ENCODE assay signal across 11 cellular contexts in genomic region chr19:17242431-17243208, GRCh38. TPM values are rescaled to one million over a fixed set of nuclear protein-coding genes. Genes with fewer than 3 reads are reported as not detected.
DNase-seq lines count a peak whose midpoint lies in the region; ATAC-seq and TF ChIP-seq lines count a peak whose summit lies in the region.
"Had no signal": no experiment of that assay in that cellular context is flagged by ENCODE, and none has a peak within 500 bp of the region (broad histone marks: within the 10 kb centered on the region; RNA-seq: fewer than 3 reads in every experiment).

No MANE protein-coding gene starts in this region.

- no peak overlapping the region; the same call in 1 of the 2 replicates for H3K14ac ChIP-seq in H9 (ENCODE audit: insufficient read depth, low read length)

- CTCF ChIA-PET in activated B cell treated with CpG ODN at 0.5 μM for 24 hours (lab: Charles Lee), result no interaction called here

- no CpG with 5 or more reads among the region's 8 CpGs for WGBS in H9 (ENCODE audit: extremely low coverage, insufficient read length, low lambda C conversion rate)
- WGBS in spleen, 5 donors, result 50 to 72% (median 70%) methylated on average over 5 to 8 of the region's 8 CpGs

- no peak overlapping the region for H4K5ac ChIP-seq in H9 (ENCODE audit: insufficient read length, low read depth, low read length)

- H2AK5ac ChIP-seq in H9 (ENCODE audit: insufficient read length, low read length), result no peak overlapping the region

- POLR2A ChIA-PET in activated B cell treated with CpG ODN at 0.5 μM for 24 hours (lab: Charles Lee), result interaction anchor here (0.6 to 2.9 kb wide), 8 partner anchors 11 to 656 kb away, joined by 3 to 16 read pairs (median 4); partner anchors contain the start of genes OCEL1 and USE1

- peaks cover 8% of the 10 kb centered on the region for H3K36me3 ChIP-seq in iPS-15b (ENCODE audit: control insufficient read depth, insufficient read depth, low read length)
- peaks cover 0 to 22% (median 0%) of the 10 kb centered on the region in 6 donors for H3K36me3 ChIP-seq in spleen

- no peak overlapping the region for H2BK120ac ChIP-seq in H9 (ENCODE audit: low read depth, low read length, poor library complexity, severe bottlenecking)

- H3K56ac ChIP-seq in H9 (ENCODE audit: insufficient read length, low read depth, low read length), result no peak overlapping the region

- H2BK20ac ChIP-seq in H9 (ENCODE audit: low read depth, low read length, poor library complexity, severe bottlenecking), result no peak overlapping the region

- DNase-seq in H9 (no peak), activated B cell treated with CpG ODN at 0.5 μM for 24 hours (no peak), spleen (no peak), CD14-positive monocyte (ENCODE audit: low spot score) (no peak), Kasumi-1 (lab: John Stamatoyannopoulos, UW) (no peak)
- no peak for DNase-seq in stimulated activated naive CD8-positive, alpha-beta T cell treated with anti-CD3 and anti-CD28 coated beads, Interleukin-15, Interleukin-2, amounts not matched to agents 100 U/mL and 50 U/mL, for 24 hours
- DNase-seq in activated CD8-positive, alpha-beta memory T cell treated with anti-CD3 and anti-CD28 coated beads, Interleukin-2, amount 50 U/mL, for 48 hours, result no peak
- DNase-seq: activated gamma-delta T cell treated with Interleukin-2 at 50 U/mL for 16 hours, erythroblast, NCI-H2029 treated with DMSO at 0.1 percent for 48 hours had no signal

- H3K4me3 ChIP-seq in iPS-15b (ENCODE audit: low read depth, low read length) (peak overlapping the region; percentile 84), spleen (peak overlapping the region in 1 of 8 donors; percentile 93)

- H3K23ac ChIP-seq in H9 (ENCODE audit: insufficient read length, low read depth, low read length), result no peak overlapping the region

- H3K79me2 ChIP-seq in H9 (ENCODE audit: insufficient read depth, low read length), result peaks cover 26% of the 10 kb centered on the region; the same call in 1 of the 2 replicates

- no peaks in the 10 kb centered on the region for H3K27me3 ChIP-seq in H9 (ENCODE audit: insufficient read depth, low read length)
- no peaks in the 10 kb centered on the region for H3K27me3 ChIP-seq in iPS-15b (ENCODE audit: control insufficient read depth, insufficient read depth, low read length)
- peaks cover 0 to 18% (median 0%) of the 10 kb centered on the region in 7 donors for H3K27me3 ChIP-seq in spleen (replicated peaks in 1 of 7)

- peaks cover 2% of the 10 kb centered on the region; the same call in 1 of the 2 replicates for H3K27me3 Mint-ChIP-seq in H9 (ENCODE audit: low read depth)
- no peaks in the 10 kb centered on the region for H3K27me3 Mint-ChIP-seq in activated B cell treated with CpG ODN at 0.5 μM for 24 hours
- H3K27me3 Mint-ChIP-seq in CD14-positive monocyte (ENCODE audit: low read depth in 3 of 3), result peaks cover 7 to 19% (median 15%) of the 10 kb centered on the region in 3 donors

- H2BK12ac ChIP-seq in H9 (ENCODE audit: insufficient read length, low read depth, low read length), result no peak overlapping the region

- H3T11ph ChIP-seq in H9 (ENCODE audit: low read length), result no peak overlapping the region

- H4K20me1 ChIP-seq in H9 (ENCODE audit: control insufficient read depth, insufficient read depth, insufficient read length), result no peaks in the 10 kb centered on the region

- H3K27ac Mint-ChIP-seq in H9, result peak overlapping the region; percentile 81 to 97 (median 89); a peak in 5 of 7 replicates
- H3K27ac Mint-ChIP-seq in activated B cell treated with CpG ODN at 0.5 μM for 24 hours, result peak overlapping the region; percentile 37
- peak overlapping the region in 1 of 7 donors; percentile 25 for H3K27ac Mint-ChIP-seq in CD14-positive monocyte

- H3K9ac ChIP-seq in H9 (ENCODE audit: extremely low read depth, insufficient read length, low read length), result no peak overlapping the region
- peak overlapping the region; percentile 47 for H3K9ac ChIP-seq in iPS-15b (ENCODE audit: low read depth, low read length)

- H3K23me2 ChIP-seq in H9 (ENCODE audit: insufficient read length, low read depth, low read length, poor library complexity, severe bottlenecking), result peaks cover 17% of the 10 kb centered on the region

- H4K91ac ChIP-seq in H9 (ENCODE audit: insufficient read length, low read depth, low read length), result no peak overlapping the region

- intact Hi-C loops in activated B cell treated with CpG ODN at 0.5 μM for 24 hours (cut with micrococcal nuclease) (no loop called here), spleen (cut with DNase I; ENCODE audit: low total_unique reads) (no loop called here), CD14-positive monocyte (cut with micrococcal nuclease) (no loop called here)

- no peak overlapping the region for H2BK15ac ChIP-seq in H9 (ENCODE audit: low read depth, low read length)

- H3K9me3 Mint-ChIP-seq in H9 (peaks cover 0 to 3% of the 10 kb centered on the region in 2 experiments; a peak in 1 of 5 replicates), activated B cell treated with CpG ODN at 0.5 μM for 24 hours (no peaks in the 10 kb centered on the region), CD14-positive monocyte (peaks cover 0 to 6% (median 3%) of the 10 kb centered on the region in 7 donors)

- H3K4ac ChIP-seq in H9 (ENCODE audit: low read depth, low read length), result no peak overlapping the region

- no peak overlapping the region for H2AFZ ChIP-seq in H9 (ENCODE audit: low read length)

- H4K8ac ChIP-seq in H9 (replicated peaks; ENCODE audit: insufficient read length, low read depth, low read length), result no peak overlapping the region

- no peak overlapping the region for H3K18ac ChIP-seq in H9 (ENCODE audit: insufficient read length, low read depth, low read length)

- H3K79me1 ChIP-seq in H9 (ENCODE audit: insufficient read depth, low read depth, low read length, poor library complexity, severe bottlenecking), result peaks cover 3% of the 10 kb centered on the region

- TF ChIP-seq CTCF in H9 (conservative IDR thresholded peaks at IDR 0.05) (no peak), activated B cell treated with CpG ODN at 0.5 μM for 24 hours (IDR thresholded peaks at IDR 0.05) (no peak), spleen (IDR thresholded peaks at IDR 0.05 in 8 of 11, conservative IDR thresholded peaks at IDR 0.05 in 3 of 11) (no peak), CD14-positive monocyte (IDR thresholded peaks at IDR 0.05) (no peak)

- peak overlapping the region; percentile 63 for H3K4me2 ChIP-seq in H9 (ENCODE audit: insufficient read depth, insufficient read length, low read length)

- peak overlapping the region; percentile 91 to 95 for H3K4me3 Mint-ChIP-seq in H9
- H3K4me3 Mint-ChIP-seq in activated B cell treated with CpG ODN at 0.5 μM for 24 hours, result no peak overlapping the region
- peak overlapping the region in 1 of 2 donors; percentile 62 for H3K4me3 Mint-ChIP-seq in CD14-positive monocyte

- H3K4me1 Mint-ChIP-seq in H9 (peaks cover 31 to 35% of the 10 kb centered on the region in 2 experiments), activated B cell treated with CpG ODN at 0.5 μM for 24 hours (peaks cover 13% of the 10 kb centered on the region), CD14-positive monocyte (peaks cover 26% of the 10 kb centered on the region)

- TF ChIP-seq POLR2A in spleen (IDR thresholded peaks at IDR 0.05), result no peak

- H3K36me3 Mint-ChIP-seq in H9 (ENCODE audit: insufficient read depth in 1 of 3, low read depth in 3 of 3) (peaks cover 4 to 35% (median 30%) of the 10 kb centered on the region in 3 experiments), activated B cell treated with CpG ODN at 0.5 μM for 24 hours (ENCODE audit: low read depth) (no peaks in the 10 kb centered on the region), CD14-positive monocyte (peaks cover 7 to 10% of the 10 kb centered on the region in 2 donors)

- ATAC-seq in activated B cell treated with CpG ODN at 0.5 μM for 24 hours (ENCODE audit: low read depth), result no peak
- no peak for ATAC-seq in stimulated activated naive CD8-positive, alpha-beta T cell treated with anti-CD3 and anti-CD28 coated beads, Interleukin-15, Interleukin-2, amounts not matched to agents 100 U/mL and 50 U/mL, for 24 hours

- H3K9me3 ChIP-seq in H9 (ENCODE audit: control insufficient read depth, low read depth, low read length) (no peaks in the 10 kb centered on the region), iPS-15b (ENCODE audit: control insufficient read depth, insufficient read depth, low read length) (no peaks in the 10 kb centered on the region), spleen (no peaks in the 10 kb centered on the region)

- no peak overlapping the region for H3K27ac ChIP-seq in H9 (ENCODE audit: insufficient read length, low read depth, low read length)
- H3K27ac ChIP-seq in spleen, result peak overlapping the region in 5 of 8 donors; percentile 20 to 84 (median 73)

- H2BK5ac ChIP-seq in H9 (ENCODE audit: insufficient read length, low read length), result no peak overlapping the region

- H3K4me1 ChIP-seq in H9 (ENCODE audit: insufficient read depth, low read length) (peaks cover 2% of the 10 kb centered on the region; the same call in 1 of the 2 replicates), iPS-15b (ENCODE audit: control insufficient read depth, insufficient read depth, low read length) (peaks cover 8% of the 10 kb centered on the region), spleen (peaks cover 10 to 50% (median 36%) of the 10 kb centered on the region in 6 donors)

RNA-seq across cellular contexts. Expression of gene NR2F6, which starts 3.1 kb away (rescaled TPM):
- total RNA-seq in H9 (2021), result 134 and 137 TPM in 2 replicates
- total RNA-seq in activated B cell treated with CpG ODN at 0.5 μM for 24 hours, result 4.3 and 4.6 TPM in 2 replicates
- 10 to 100 TPM; 11.6 to 15.0 (median 14.5) TPM for total RNA-seq in spleen
- 10 to 100 TPM in 1 of 3 donors, 1 to 10 TPM in 2; 6.6 to 11.9 (median 7.8) TPM for polyA plus RNA-seq in spleen
- polyA plus RNA-seq in CD14-positive monocyte, result 1 to 10 TPM in 1 of 2 donors, under 1 TPM in 1; 0.87 to 1.7 TPM

RNA-seq across cellular contexts. Expression of gene OCEL1, which starts 16.6 kb away (rescaled TPM):
- total RNA-seq in H9 (2021) (25.7 and 26.4 TPM in 2 replicates), activated B cell treated with CpG ODN at 0.5 μM for 24 hours (22.4 and 25.8 TPM in 2 replicates), spleen (10 to 100 TPM in 6 of 7 donors, 1 to 10 TPM in 1; 7.7 to 28.6 (median 25.4) TPM)
- polyA plus RNA-seq in spleen (10 to 100 TPM; 20.4 to 31.8 (median 24.3) TPM), CD14-positive monocyte (10 to 100 TPM; 57.6 to 59.9 TPM)

RNA-seq across cellular contexts. Expression of gene USHBP1, which starts 21.9 kb away (rescaled TPM):
- total RNA-seq in H9 (2021), result 6.4 and 6.7 TPM in 2 replicates
- 0.42 and 0.44 TPM in 2 replicates for total RNA-seq in activated B cell treated with CpG ODN at 0.5 μM for 24 hours
- total RNA-seq in spleen, result 10 to 100 TPM in 2 of 7 donors, 1 to 10 TPM in 5; 4.4 to 16.6 (median 7.6) TPM
- polyA plus RNA-seq in spleen, result 10 to 100 TPM in 2 of 3 donors, 1 to 10 TPM in 1; 3.1 to 16.6 (median 12.4) TPM
- polyA plus RNA-seq in CD14-positive monocyte, result not detected

RNA-seq across cellular contexts. Expression of gene BABAM1, which starts 24.6 kb away (rescaled TPM):
- total RNA-seq in H9 (2021) (125 and 130 TPM in 2 replicates), activated B cell treated with CpG ODN at 0.5 μM for 24 hours (121 and 135 TPM in 2 replicates), spleen (10 to 100 TPM; 61.7 to 84.3 (median 71.3) TPM)
- polyA plus RNA-seq in spleen (100 to 1,000 TPM in 2 of 3 donors, 10 to 100 TPM in 1; 74.8 to 133 (median 114) TPM), CD14-positive monocyte (100 to 1,000 TPM in 1 of 2 donors, 10 to 100 TPM in 1; 90.3 to 106 TPM)

RNA-seq across cellular contexts. Expression of gene USE1, which starts 27.5 kb away (rescaled TPM):
- 14.8 and 16.2 TPM in 2 replicates for total RNA-seq in H9 (2021)
- 41.9 and 43.4 TPM in 2 replicates for total RNA-seq in activated B cell treated with CpG ODN at 0.5 μM for 24 hours
- 10 to 100 TPM; 17.2 to 30.4 (median 25.9) TPM for total RNA-seq in spleen
- polyA plus RNA-seq in spleen, result 10 to 100 TPM; 65.1 to 74.4 (median 65.4) TPM
- 10 to 100 TPM; 26.5 to 29.7 TPM for polyA plus RNA-seq in CD14-positive monocyte
